Comparison of ENCODE assay signal across 8 cellular contexts in the genomic region with DNA sequence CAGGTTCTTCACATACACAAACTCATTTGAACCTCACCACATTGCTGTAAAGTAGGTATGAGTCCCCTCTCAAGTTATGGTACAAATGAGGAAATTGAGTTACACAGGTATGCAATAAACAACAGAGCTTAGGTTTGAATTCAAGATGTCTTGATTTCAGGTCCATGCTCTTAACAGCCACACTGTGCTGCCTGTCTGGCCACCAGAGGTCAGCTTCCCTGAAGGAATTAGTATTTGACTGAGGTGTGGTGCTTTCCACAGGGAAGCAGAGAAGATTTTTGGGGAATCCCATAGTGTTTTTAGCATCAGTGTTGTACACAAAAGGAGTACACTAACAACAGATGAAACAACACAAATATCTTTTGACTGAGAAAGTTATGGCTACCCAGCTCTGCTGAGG.
DNase-seq lines count a peak whose midpoint lies in the region; ATAC-seq and TF ChIP-seq lines count a peak whose summit lies in the region.

No MANE protein-coding gene starts in this region.

- POLR2A ChIA-PET in CD4-positive, alpha-beta T cell (lab: Charles Lee): interaction anchor here (0.7 to 1.3 kb wide), 2 partner anchors 111 to 222 kb away, joined by 3 to 4 read pairs; no protein-coding TSS in a partner anchor

- no peaks in the 10 kb centered on the region for H3K9me3 ChIP-seq in CD4-positive, alpha-beta T cell (ENCODE audit: control insufficient read depth, low read length)

- no peak for TF ChIP-seq POLR2A in lower leg skin (IDR thresholded peaks at IDR 0.05)

- peak; percentile 45 for TF ChIP-seq CTCF in CD4-positive, alpha-beta T cell (IDR thresholded peaks at IDR 0.05)
- TF ChIP-seq CTCF in mesothelial cell of epicardium (IDR thresholded peaks at IDR 0.05; ENCODE audit: unreplicated experiment) (peak; percentile 20), lower leg skin (IDR thresholded peaks at IDR 0.05) (no peak)

- no peak overlapping the region for H3K4me3 ChIP-seq in lower leg skin (ENCODE audit: low read depth, poor library complexity, severe bottlenecking)

- CTCF ChIA-PET in CD4-positive, alpha-beta T cell (lab: Charles Lee): interaction anchor here (0.7 to 1.7 kb wide), 5 partner anchors 10 to 222 kb away, joined by 3 to 10 read pairs (median 4); a partner anchor contains a TSS

- H3K4me3 Mint-ChIP-seq in CD4-positive, alpha-beta T cell: no peak overlapping the region
- no peak overlapping the region for H3K4me3 Mint-ChIP-seq in mesothelial cell of epicardium

- peaks cover 5% of the 10 kb centered on the region for H3K4me1 Mint-ChIP-seq in CD4-positive, alpha-beta T cell (ENCODE audit: low read depth)
- peaks cover 29% of the 10 kb centered on the region for H3K4me1 Mint-ChIP-seq in mesothelial cell of epicardium

- no peaks in the 10 kb centered on the region for H3K27me3 Mint-ChIP-seq in CD4-positive, alpha-beta T cell
- no peaks in the 10 kb centered on the region for H3K27me3 Mint-ChIP-seq in mesothelial cell of epicardium (ENCODE audit: low read depth)

- H3K27me3 ChIP-seq in CD4-positive, alpha-beta T cell (ENCODE audit: control insufficient read depth, insufficient read depth, low read length): no peaks in the 10 kb centered on the region

- no peaks in the 10 kb centered on the region for H3K9me3 Mint-ChIP-seq in CD4-positive, alpha-beta T cell
- no peaks in the 10 kb centered on the region for H3K9me3 Mint-ChIP-seq in mesothelial cell of epicardium

- intact Hi-C loops in CD4-positive, alpha-beta T cell (cut with DNase I, micrococcal nuclease): loop anchor here (1.0 to 2.0 kb wide), 2 partner anchors 222 kb away; no protein-coding TSS in a partner anchor
- intact Hi-C loops in lower leg skin (cut with DNase I; ENCODE audit: low total_unique reads): no loop called here

- DNase-seq in CD4-positive, alpha-beta T cell: peak in 8 of 10 experiments; percentile 7 to 17 (median 12)
- DNase-seq in OCI-M1 (lab: John Stamatoyannopoulos, UW): peak; percentile 29
- peak; percentile 32 for DNase-seq in dedifferentiated amniotic fluid mesenchymal stem cell (ENCODE audit: extremely low spot score)
- DNase-seq in mesothelial cell of epicardium (ENCODE audit: low spot score in 2 of 2, unreplicated experiment in 2 of 2): no peak
- no peak for DNase-seq in NCI-H446 treated with DMSO at 0.1 percent for 48 hours (lab: John Stamatoyannopoulos, UW)
- no peak for DNase-seq in lower leg skin (ENCODE audit: low spot score in 2 of 2)
- no peak for DNase-seq in activated CD4-positive, CD25-positive, alpha-beta regulatory T cell treated with anti-CD3 and anti-CD28 coated beads, Interleukin-2, amount 50 U/mL, for 72 hours

- no peaks in the 10 kb centered on the region for H3K36me3 Mint-ChIP-seq in CD4-positive, alpha-beta T cell (ENCODE audit: low read depth)
- H3K36me3 Mint-ChIP-seq in mesothelial cell of epicardium: no peaks in the 10 kb centered on the region

- no peak for ATAC-seq in CD4-positive, alpha-beta T cell (ENCODE audit: poor library complexity)
- peak; percentile 79 for ATAC-seq in GM19395 (IDR thresholded peaks at IDR 0.05; ENCODE audit: unreplicated experiment)

- no peak overlapping the region for H3K27ac ChIP-seq in CD4-positive, alpha-beta T cell (ENCODE audit: low read depth, low read length)

- H3K27ac Mint-ChIP-seq in CD4-positive, alpha-beta T cell: no peak overlapping the region
- H3K27ac Mint-ChIP-seq in mesothelial cell of epicardium: no peak overlapping the region

Comparison
In these comparisons a context has a peak if more than half of its experiments do, and no peak if none do; other contexts are left out.
1. DNase-seq: peak in CD4-positive, alpha-beta T cell (8 of 10), OCI-M1 (single experiment) and dedifferentiated amniotic fluid mesenchymal stem cell (single experiment); none in mesothelial cell of epicardium (0 of 2), NCI-H446 treated with DMSO at 0.1 percent for 48 hours (single experiment), lower leg skin (0 of 2) and activated CD4-positive, CD25-positive, alpha-beta regulatory T cell treated with anti-CD3 and anti-CD28 coated beads, Interleukin-2, amount 50 U/mL, for 72 hours (single experiment).
2. CTCF ChIP-seq: peak in CD4-positive, alpha-beta T cell (single experiment) and mesothelial cell of epicardium (single experiment); none in lower leg skin (0 of 3).